26 cellular contexts compared by ENCODE assay signal in genomic region chr9:138003485-138004190, GRCh38.
"Had no signal": no experiment of that assay in that cellular context is flagged by ENCODE, and none has a peak within 500 bp of the region (broad histone marks: within the 10 kb centered on the region; RNA-seq: fewer than 3 reads in every experiment).

No MANE protein-coding gene starts in this region.

- DNase-seq: cerebellar nuclear complex; colonic mucosa; dermis blood vessel endothelial cell; effector CD4-positive, alpha-beta T cell; endodermal cell; erythroblast; foreskin keratinocyte; hippocampal formation; kidney glomerular epithelial cell; lower lobe of right lung; mesenchymal stem cell; midbrain; occipital lobe; pancreas; small intestine; stimulated activated CD4-positive, alpha-beta T cell treated with anti-CD3 and anti-CD28 coated beads, Interleukin-12 subunit alpha, Interleukin-12 subunit beta, amount 100 ng/mL, for 4 hours; stimulated activated naive CD4-positive, alpha-beta T cell treated with Interleukin-2 at 50 U/mL for 16 hours; thyroid gland had no signal

- FAIRE-seq: endothelial cell of umbilical vein, islet of Langerhans, pancreas, small intestine, urothelium cell line had no signal

- H3K27ac ChIP-seq: colonic mucosa, foreskin keratinocyte, lower lobe of right lung, pancreas, prostate gland, suprapubic skin, thyroid gland had no signal

- H3K4me3 ChIP-seq: colonic mucosa, lower lobe of right lung, pancreas, prostate gland, suprapubic skin, thyroid gland had no signal

- H3K27ac Mint-ChIP-seq: endodermal cell; natural killer cell treated with Interleukin-12 subunit alpha and Interleukin-12 subunit beta and Interleukin-15 and Interleukin-18, amount 100 ng/mL, for 72 hours; type B pancreatic cell had no signal

- H3K9me3 Mint-ChIP-seq: endodermal cell; natural killer cell treated with Interleukin-12 subunit alpha and Interleukin-12 subunit beta and Interleukin-15 and Interleukin-18, amount 100 ng/mL, for 72 hours; type B pancreatic cell had no signal

- H3K27me3 ChIP-seq: colonic mucosa, foreskin keratinocyte, pancreas, suprapubic skin, thyroid gland had no signal

- H3K36me3 Mint-ChIP-seq: natural killer cell treated with Interleukin-12 subunit alpha and Interleukin-12 subunit beta and Interleukin-15 and Interleukin-18, amount 100 ng/mL, for 72 hours; type B pancreatic cell had no signal

- H3K36me3 ChIP-seq: colonic mucosa, lower lobe of right lung, pancreas, prostate gland, suprapubic skin, thyroid gland had no signal

- ATAC-seq: foreskin keratinocyte; left lobe of liver; lower lobe of right lung; natural killer cell treated with Interleukin-12 subunit alpha and Interleukin-12 subunit beta and Interleukin-15 and Interleukin-18, amount 100 ng/mL, for 72 hours; pancreas had no signal

- H3K4me1 ChIP-seq: colonic mucosa, foreskin keratinocyte, lower lobe of right lung, pancreas, prostate gland, suprapubic skin, thyroid gland had no signal

- H3K4me3 Mint-ChIP-seq: endodermal cell; natural killer cell treated with Interleukin-12 subunit alpha and Interleukin-12 subunit beta and Interleukin-15 and Interleukin-18, amount 100 ng/mL, for 72 hours; type B pancreatic cell had no signal

- H3K9me3 ChIP-seq: colonic mucosa, lower lobe of right lung, pancreas, prostate gland, suprapubic skin, thyroid gland had no signal
